ENCODE assay signal across 8 cellular contexts in genomic region chr1:32817159-32817814, GRCh38. TPM values are rescaled to one million over a fixed set of nuclear protein-coding genes. Genes with fewer than 3 reads are reported as not detected.
DNase-seq lines count a peak whose midpoint lies in the region; ATAC-seq and TF ChIP-seq lines count a peak whose summit lies in the region.

Gene S100PBP, plus strand, starts transcription at chr1:32817653. Its CDS starts 8,447 bp downstream, at chr1:32826100.
Gene YARS1, minus strand, starts transcription at chr1:32817358. Its CDS starts 114 bp downstream, at chr1:32817244.

- H3K36me3 ChIP-seq in Panc1 (ENCODE audit: control insufficient read depth, insufficient read depth, low read length): peaks cover 4% of the 10 kb centered on the region; the same call in 1 of the 2 replicates
- H3K36me3 ChIP-seq in esophagus (ENCODE audit: control insufficient read depth in 2 of 2, insufficient read depth in 2 of 2, low read length in 1 of 2): no peaks in the 10 kb centered on the region
- H3K36me3 ChIP-seq in muscle layer of colon (ENCODE audit: insufficient read depth, low read length): no peaks in the 10 kb centered on the region

- peaks cover 55% of the 10 kb centered on the region for H3K4me1 Mint-ChIP-seq in activated T-cell treated with anti-CD3 and anti-CD28 coated beads, Interleukin-2, amount 50 U/mL, for 4 hours (ENCODE audit: low read depth)

- no TSS peak for BruUV-seq in Panc1 (replicated peaks; lab: Mats Ljungman, UMichigan)

- POLR2A ChIA-PET in Panc1 (lab: Charles Lee): interaction anchor here (0.6 to 0.7 kb wide), 2 partner anchors 216 to 637 kb away, joined by 4 to 5 read pairs; no protein-coding TSS in a partner anchor

- 1% methylated on average over 46 to 55 of the region's 55 CpGs for WGBS in esophagus, 2 donors

- H3K27me3 ChIP-seq in Panc1 (ENCODE audit: control insufficient read depth, insufficient read depth, low read length) (no peaks in the 10 kb centered on the region), esophagus (ENCODE audit: control insufficient read depth in 1 of 2, insufficient read depth in 2 of 2, low read length in 2 of 2) (no peaks in the 10 kb centered on the region), muscle layer of colon (ENCODE audit: control insufficient read depth in 1 of 2, insufficient read depth in 2 of 2, low read length in 2 of 2) (no peaks in the 10 kb centered on the region)

- H3K4me3 ChIP-seq in Panc1 (ENCODE audit: low read depth in 2 of 2, low read length in 2 of 2) (peak within 1 kb of the TSS; percentile 88 to 95), esophagus (ENCODE audit: low read depth in 1 of 2, low read length in 2 of 2) (peak within 1 kb of the TSS; percentile 86 to 95), muscle layer of colon (ENCODE audit: low read depth in 1 of 2, low read length in 2 of 2) (peak within 1 kb of the TSS; percentile 88 to 99)

- H3K4me3 Mint-ChIP-seq in activated T-cell treated with anti-CD3 and anti-CD28 coated beads, Interleukin-2, amount 50 U/mL, for 4 hours: peak within 1 kb of the TSS; percentile 100

- intact Hi-C loops in Panc1 (cut with micrococcal nuclease; ENCODE audit: unreplicated experiment): no loop called here

- H3K36me3 Mint-ChIP-seq in activated T-cell treated with anti-CD3 and anti-CD28 coated beads, Interleukin-2, amount 50 U/mL, for 4 hours (ENCODE audit: insufficient read depth): peaks cover 29% of the 10 kb centered on the region

- CTCF ChIA-PET in Panc1 (lab: Charles Lee): no interaction called here

- ATAC-seq in GM21723 (IDR thresholded peaks at IDR 0.05; ENCODE audit: unreplicated experiment) (peak; percentile 84), Panc1 (peak; percentile 96)
- ATAC-seq in activated T-cell treated with anti-CD3 and anti-CD28 coated beads, Interleukin-2, amount 50 U/mL, for 4 hours: peak; percentile 92 to 95

- H3K9ac ChIP-seq in muscle layer of colon (ENCODE audit: low read length): peak within 1 kb of the TSS; percentile 88

- in situ Hi-C loops in Panc1 (cut with HindIII; ENCODE audit: low pct_unique_long_range_greater_than_20kb, low sequenced_read_pairs): no loop called here

- DNase-seq in DMS53 (lab: John Stamatoyannopoulos, UW) (peak; percentile 99), KG1 (lab: John Stamatoyannopoulos, UW) (peak; percentile 94), Panc1 (ENCODE audit: low read depth, low spot score) (peak; percentile 92)
- DNase-seq in activated T-cell treated with anti-CD3 and anti-CD28 coated beads, Interleukin-2, amount 50 U/mL, for 4 hours: peak; percentile 100
- peak; percentile 99 for DNase-seq in stimulated activated CD8-positive, alpha-beta memory T cell treated with anti-CD3 and anti-CD28 coated beads, Interleukin-7, amount 100 ng/mL, for 24 hours (ENCODE audit: low read depth)

- TF ChIP-seq CTCF in Panc1 (IDR thresholded peaks at IDR 0.05): no peak

- H3K9me3 ChIP-seq in Panc1 (ENCODE audit: control insufficient read depth, insufficient read depth, low read depth, low read length) (no peaks in the 10 kb centered on the region), esophagus (ENCODE audit: control insufficient read depth in 2 of 2, insufficient read depth in 1 of 2, low read depth in 1 of 2, low read length in 1 of 2) (no peaks in the 10 kb centered on the region), muscle layer of colon (ENCODE audit: low read length) (no peaks in the 10 kb centered on the region)

- H3K27ac ChIP-seq in Panc1 (ENCODE audit: low read length): peak within 1 kb of the TSS; percentile 98
- peak within 1 kb of the TSS; percentile 89 to 95 for H3K27ac ChIP-seq in esophagus (ENCODE audit: low read depth in 2 of 2, low read length in 1 of 2)
- H3K27ac ChIP-seq in muscle layer of colon (ENCODE audit: low read depth, low read length): peak within 1 kb of the TSS; percentile 100

- no peaks in the 10 kb centered on the region for H3K9me3 Mint-ChIP-seq in activated T-cell treated with anti-CD3 and anti-CD28 coated beads, Interleukin-2, amount 50 U/mL, for 4 hours

- no peaks in the 10 kb centered on the region for H3K27me3 Mint-ChIP-seq in activated T-cell treated with anti-CD3 and anti-CD28 coated beads, Interleukin-2, amount 50 U/mL, for 4 hours (ENCODE audit: low read depth)

- H3K4me1 ChIP-seq in Panc1 (ENCODE audit: control insufficient read depth, insufficient read depth, low read length) (peaks cover 19% of the 10 kb centered on the region), esophagus (ENCODE audit: control insufficient read depth in 2 of 2, insufficient read depth in 2 of 2, low read length in 1 of 2) (peaks cover 0 to 2% of the 10 kb centered on the region in 2 donors), muscle layer of colon (ENCODE audit: insufficient read depth, low read length) (peaks cover 35% of the 10 kb centered on the region)

RNA-seq across cellular contexts. Expression of gene S100PBP, which starts in this region (rescaled TPM):
- 55.4 TPM for total RNA-seq in Panc1 (2021; ENCODE audit: unreplicated experiment)
- 25.8 TPM for polyA plus RNA-seq in Panc1 (2012; ENCODE audit: insufficient read length)
- 10 to 100 TPM; 14.9 to 19.6 (median 15.8) TPM for total RNA-seq in activated T-cell treated with anti-CD3 and anti-CD28 coated beads, Interleukin-2, amount 50 U/mL, for 4 hours
- 10 to 100 TPM in 1 of 2 donors, 1 to 10 TPM in 1; 4.6 to 11.4 TPM for polyA plus RNA-seq in esophagus

RNA-seq across cellular contexts. Expression of gene YARS1, which starts in this region (rescaled TPM):
- total RNA-seq in Panc1 (2021; ENCODE audit: unreplicated experiment): 120 TPM
- 184 TPM for polyA plus RNA-seq in Panc1 (2012; ENCODE audit: insufficient read length)
- total RNA-seq in activated T-cell treated with anti-CD3 and anti-CD28 coated beads, Interleukin-2, amount 50 U/mL, for 4 hours: 100 to 1,000 TPM; 243 to 304 (median 264) TPM
- polyA plus RNA-seq in esophagus: 10 to 100 TPM; 33.2 to 52.2 TPM

Comparison
In these comparisons a context has a peak if more than half of its experiments do, and no peak if none do; other contexts are left out.
1. Peak in every context shown above with its lines: DNase-seq, ATAC-seq, H3K4me3 ChIP-seq and H3K27ac ChIP-seq.